8 cellular contexts compared by ENCODE assay signal in the genomic region with DNA sequence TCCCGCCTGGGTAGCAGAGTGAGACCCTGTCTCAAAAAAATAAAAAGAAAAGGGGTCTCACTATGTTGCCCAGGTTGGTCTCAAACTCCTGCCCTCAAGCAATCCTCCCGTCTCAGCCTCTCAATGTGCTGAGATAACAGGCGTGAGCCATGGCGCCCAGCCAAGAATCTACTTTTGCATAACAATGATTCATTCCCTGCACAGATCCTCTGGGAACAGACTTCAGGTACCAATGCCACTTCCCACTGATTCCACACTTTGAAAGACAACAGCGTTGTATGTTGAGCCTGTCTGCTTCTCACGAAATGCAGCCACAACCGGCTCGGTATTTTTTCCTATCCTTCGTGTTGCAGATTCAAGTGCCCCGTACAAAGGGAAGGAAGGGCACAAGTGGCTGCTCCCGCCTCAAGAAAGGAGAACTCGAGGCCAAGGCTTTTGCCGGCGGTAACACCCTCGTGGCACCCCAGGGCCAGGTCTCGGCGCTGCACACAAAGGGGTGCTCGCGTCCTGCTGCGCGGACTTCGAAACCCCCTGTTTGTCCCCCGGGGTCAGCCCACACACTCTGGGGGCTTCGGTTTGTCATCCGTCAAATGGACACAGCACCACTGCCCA. TPM values are rescaled to one million over a fixed set of nuclear protein-coding genes. Genes with fewer than 3 reads are reported as not detected.
DNase-seq lines count a peak whose midpoint lies in the region; ATAC-seq and TF ChIP-seq lines count a peak whose summit lies in the region.

No MANE protein-coding gene starts in this region.

- peak overlapping the region; percentile 95 to 100 (median 97) for H3K4me3 Mint-ChIP-seq in IgD-negative memory B cell

- peak; percentile 32 to 43 for TF ChIP-seq POLR2A in Peyer's patch (IDR thresholded peaks at IDR 0.05)

- H3K4me3 ChIP-seq in Peyer's patch: peak overlapping the region; percentile 67 to 96 (median 78)
- peak overlapping the region; percentile 83 to 100 for H3K4me3 ChIP-seq in neutrophil (ENCODE audit: low read depth in 1 of 2, low read length in 1 of 2)

- TF ChIP-seq CTCF in Peyer's patch (IDR thresholded peaks at IDR 0.05) (no peak), neutrophil (IDR thresholded peaks at IDR 0.05) (no peak), GM20000 (IDR thresholded peaks at IDR 0.05; ENCODE audit: extremely low read depth, missing control alignments) (no peak)

- H3K9me3 Mint-ChIP-seq in IgD-negative memory B cell: no peaks in the 10 kb centered on the region
- H3K9me3 Mint-ChIP-seq in activated naive CD4-positive, alpha-beta T cell treated with anti-CD3 and anti-CD28 coated beads, Interleukin-2, amount 50 U/mL, for 72 hours: no peaks in the 10 kb centered on the region

- H3K27me3 Mint-ChIP-seq in IgD-negative memory B cell: no peaks in the 10 kb centered on the region

- H3K27ac ChIP-seq in Peyer's patch (peak overlapping the region; percentile 77 to 94 (median 88)), neutrophil (peak overlapping the region; percentile 89)

- peaks cover 0 to 17% (median 8%) of the 10 kb centered on the region in 3 donors for H3K36me3 ChIP-seq in Peyer's patch
- H3K36me3 ChIP-seq in neutrophil: peaks cover 19% of the 10 kb centered on the region

- H3K36me3 Mint-ChIP-seq in IgD-negative memory B cell: no peaks in the 10 kb centered on the region
- peaks cover 35 to 38% of the 10 kb centered on the region in 2 donors for H3K36me3 Mint-ChIP-seq in activated naive CD4-positive, alpha-beta T cell treated with anti-CD3 and anti-CD28 coated beads, Interleukin-2, amount 50 U/mL, for 72 hours

- peaks cover 16 to 23% (median 18%) of the 10 kb centered on the region in 3 donors for H3K4me1 Mint-ChIP-seq in IgD-negative memory B cell

- peak; percentile 35 for ATAC-seq in GM21786 (IDR thresholded peaks at IDR 0.05; ENCODE audit: unreplicated experiment)
- peak; percentile 35 to 38 for ATAC-seq in activated naive CD4-positive, alpha-beta T cell treated with anti-CD3 and anti-CD28 coated beads, Interleukin-2, amount 50 U/mL, for 72 hours

- no peaks in the 10 kb centered on the region for H3K9me3 ChIP-seq in Peyer's patch
- no peaks in the 10 kb centered on the region for H3K9me3 ChIP-seq in neutrophil

- H3K4me1 ChIP-seq in Peyer's patch (peaks cover 0 to 6% (median 0%) of the 10 kb centered on the region in 4 donors), neutrophil (ENCODE audit: control insufficient read depth in 1 of 2, insufficient read depth in 1 of 2, low read depth in 1 of 2, low read length in 1 of 2) (peaks cover 27 to 41% of the 10 kb centered on the region in 2 experiments)

- H3K27me3 ChIP-seq in Peyer's patch (no peaks in the 10 kb centered on the region), neutrophil (no peaks in the 10 kb centered on the region)

- peak; percentile 64 for DNase-seq in DMS79 treated with DMSO at 0.1 percent for 48 hours (lab: John Stamatoyannopoulos, UW)
- peak; percentile 55 to 92 (median 83) for DNase-seq in Peyer's patch
- peak; percentile 31 to 61 for DNase-seq in activated naive CD4-positive, alpha-beta T cell treated with anti-CD3 and anti-CD28 coated beads, Interleukin-2, amount 50 U/mL, for 72 hours (ENCODE audit: low spot score in 2 of 2)
- DNase-seq in globus pallidus (ENCODE audit: low spot score): peak; percentile 42
- DNase-seq in GM20000 (ENCODE audit: low spot score): no peak

- H3K27ac Mint-ChIP-seq in IgD-negative memory B cell: peak overlapping the region; percentile 98 to 99 (median 98)
- H3K27ac Mint-ChIP-seq in activated naive CD4-positive, alpha-beta T cell treated with anti-CD3 and anti-CD28 coated beads, Interleukin-2, amount 50 U/mL, for 72 hours: peak overlapping the region; percentile 97 to 100

RNA-seq across cellular contexts. Expression of gene DAGLB, which starts 0.7 kb away (rescaled TPM):
- polyA plus RNA-seq in IgD-negative memory B cell: 15.5 TPM
- 10 to 100 TPM in 3 of 4 donors, 1 to 10 TPM in 1; 9.1 to 36.3 (median 24.3) TPM for total RNA-seq in Peyer's patch
- total RNA-seq in activated naive CD4-positive, alpha-beta T cell treated with anti-CD3 and anti-CD28 coated beads, Interleukin-2, amount 50 U/mL, for 72 hours: 10 to 100 TPM; 19.1 to 20.7 TPM

RNA-seq across cellular contexts. Expression of gene KDELR2, which starts 36.9 kb away (rescaled TPM):
- 47.2 TPM for polyA plus RNA-seq in IgD-negative memory B cell
- 100 to 1,000 TPM in 2 of 4 donors, 10 to 100 TPM in 2; 47.9 to 156 (median 115) TPM for total RNA-seq in Peyer's patch
- total RNA-seq in activated naive CD4-positive, alpha-beta T cell treated with anti-CD3 and anti-CD28 coated beads, Interleukin-2, amount 50 U/mL, for 72 hours: 10 to 100 TPM; 55.9 to 59.7 TPM
